ENCODE assay signal across 9 cellular contexts in the genomic region with DNA sequence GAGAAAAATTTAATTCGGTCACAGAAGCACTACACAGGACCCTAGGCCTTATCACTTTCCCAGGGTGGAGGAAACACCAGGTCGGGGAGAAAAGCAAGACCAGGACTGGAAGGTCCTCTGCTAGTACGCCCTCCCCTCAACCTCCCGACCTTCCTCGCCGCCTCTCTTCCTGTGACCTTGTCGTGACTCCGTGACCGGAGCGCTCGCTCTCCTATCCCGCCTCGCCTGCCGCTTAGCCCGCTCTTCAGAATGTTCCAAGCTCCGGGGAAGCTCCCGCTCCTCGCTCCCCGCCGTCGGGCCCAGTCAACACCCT. TPM values are rescaled to one million over a fixed set of nuclear protein-coding genes. Genes with fewer than 3 reads are reported as not detected.
DNase-seq lines count a peak whose midpoint lies in the region; ATAC-seq, FAIRE-seq and TF ChIP-seq lines count a peak whose summit lies in the region.
"Had no signal": no experiment of that assay in that cellular context is flagged by ENCODE, and none has a peak within 500 bp of the region (broad histone marks: within the 10 kb centered on the region; RNA-seq: fewer than 3 reads in every experiment).

No MANE protein-coding gene starts in this region.

- H3K9ac ChIP-seq in KMS-11, result peak overlapping the region; percentile 67; the same call in 1 of the 2 replicates

- H3K27me3 ChIP-seq in KMS-11 (ENCODE audit: insufficient read depth, low read depth), result no peaks in the 10 kb centered on the region
- H3K27me3 ChIP-seq in pancreas, result no peaks in the 10 kb centered on the region

- no peaks in the 10 kb centered on the region for H3K9me3 ChIP-seq in pancreas

- DNase-seq in NCI-H2171 treated with DMSO at 0.1 percent for 48 hours (lab: John Stamatoyannopoulos, UW), result peak; percentile 44
- no peak for DNase-seq in NCI-H2171 (lab: John Stamatoyannopoulos, UW)
- DNase-seq in activated T-cell treated with anti-CD3 and anti-CD28 coated beads for 48 hours (ENCODE audit: low read depth), result peak; percentile 21
- DNase-seq in globus pallidus (ENCODE audit: low spot score), result peak; percentile 39
- DNase-seq in pancreas, result peak in 4 of 6 donors; percentile 40 to 74 (median 52)
- DNase-seq in KG1 (lab: John Stamatoyannopoulos, UW), result no peak

- peak overlapping the region; percentile 38 for H3K4me2 ChIP-seq in KMS-11

- H4K20me1 ChIP-seq in KMS-11 (ENCODE audit: insufficient read depth), result no peaks in the 10 kb centered on the region

- H3K36me3 ChIP-seq in KMS-11 (ENCODE audit: insufficient read depth) (no peaks in the 10 kb centered on the region; the same call in 1 of the 2 replicates), pancreas (no peaks in the 10 kb centered on the region)

- H3K4me3 ChIP-seq in KMS-11 (IDR thresholded peaks at IDR 0.05; ENCODE audit: insufficient read depth, low read depth, low read length), result no peak overlapping the region
- peak overlapping the region; percentile 62 to 86 (median 78) for H3K4me3 ChIP-seq in pancreas

- intact Hi-C loops in pancreas (cut with DNase I), result no loop called here

- 0 to 1% methylated on average over 17 to 21 of the region's 21 CpGs for WGBS in pancreas, 2 donors

- H2AFZ ChIP-seq in KMS-11 (ENCODE audit: low read depth), result peak overlapping the region; percentile 76

- no peak for TF ChIP-seq CTCF in KMS-11 (conservative IDR thresholded peaks at IDR 0.05; ENCODE audit: low read depth, low read length)
- TF ChIP-seq CTCF in pancreas (IDR thresholded peaks at IDR 0.05), result no peak

- peaks cover 5% of the 10 kb centered on the region; the same call in 1 of the 2 replicates for H3K79me2 ChIP-seq in KMS-11 (ENCODE audit: insufficient read depth, low read depth)

- H3K27ac ChIP-seq in KMS-11 (peak overlapping the region; percentile 51; the same call in 1 of the 2 replicates), pancreas (peak overlapping the region; percentile 65 to 94 (median 86))

- FAIRE-seq in pancreas (lab: Jason Lieb, UNC), result no peak

- H3K4me1 ChIP-seq in KMS-11 (ENCODE audit: low read depth, poor library complexity, severe bottlenecking) (no peaks in the 10 kb centered on the region), pancreas (peaks cover 10 to 34% (median 31%) of the 10 kb centered on the region in 3 donors)

- ATAC-seq in GM21737 (IDR thresholded peaks at IDR 0.05; ENCODE audit: unreplicated experiment) (peak; percentile 26), pancreas (peak; percentile 47 to 59 (median 54))

RNA-seq across cellular contexts. Expression of a gene that starts 0.5 kb away (rescaled TPM):
- 10 to 100 TPM; 14.6 to 34.9 (median 27.3) TPM for total RNA-seq in pancreas
- polyA plus RNA-seq in pancreas, result 10 to 100 TPM; 32.4 to 56.6 TPM

RNA-seq across cellular contexts. Expression of a gene that starts 5.5 kb away (rescaled TPM):
- 1 to 10 TPM in 2 of 6 donors, under 1 TPM in 4; 0.37 to 1.7 (median 0.86) TPM for total RNA-seq in pancreas
- under 1 TPM; 0.09 to 0.80 TPM for polyA plus RNA-seq in pancreas
- total RNA-seq: pulmonary artery endothelial cell had no signal

RNA-seq across cellular contexts. Expression of a gene that starts 30.7 kb away (rescaled TPM):
- 1 to 10 TPM in 1 of 6 donors, under 1 TPM in 5; 0.18 to 1.0 (median 0.69) TPM for total RNA-seq in pancreas
- polyA plus RNA-seq in pancreas, result 1 to 10 TPM in 1 of 2 donors, under 1 TPM in 1; 0.65 to 1.3 TPM

Comparison
In these comparisons a context has a peak if more than half of its experiments do, and no peak if none do; other contexts are left out.
1. DNase-seq: peak in NCI-H2171 treated with DMSO at 0.1 percent for 48 hours (single experiment), activated T-cell treated with anti-CD3 and anti-CD28 coated beads for 48 hours (single experiment), globus pallidus (single experiment) and pancreas (4 of 6); none in NCI-H2171 (single experiment) and KG1 (single experiment).